ENCODE assay signal across 1 cellular context in genomic region chrX:38841766-38842165, GRCh38.
TF ChIP-seq lines count a peak whose summit lies in the region.

No MANE protein-coding gene starts in this region.

TF ChIP-seq in K562, 482 proteins besides CTCF, POLR2A, EP300 and RAD21 (continued from another document and continues in another):
- TF ChIP-seq, protein P1, sequence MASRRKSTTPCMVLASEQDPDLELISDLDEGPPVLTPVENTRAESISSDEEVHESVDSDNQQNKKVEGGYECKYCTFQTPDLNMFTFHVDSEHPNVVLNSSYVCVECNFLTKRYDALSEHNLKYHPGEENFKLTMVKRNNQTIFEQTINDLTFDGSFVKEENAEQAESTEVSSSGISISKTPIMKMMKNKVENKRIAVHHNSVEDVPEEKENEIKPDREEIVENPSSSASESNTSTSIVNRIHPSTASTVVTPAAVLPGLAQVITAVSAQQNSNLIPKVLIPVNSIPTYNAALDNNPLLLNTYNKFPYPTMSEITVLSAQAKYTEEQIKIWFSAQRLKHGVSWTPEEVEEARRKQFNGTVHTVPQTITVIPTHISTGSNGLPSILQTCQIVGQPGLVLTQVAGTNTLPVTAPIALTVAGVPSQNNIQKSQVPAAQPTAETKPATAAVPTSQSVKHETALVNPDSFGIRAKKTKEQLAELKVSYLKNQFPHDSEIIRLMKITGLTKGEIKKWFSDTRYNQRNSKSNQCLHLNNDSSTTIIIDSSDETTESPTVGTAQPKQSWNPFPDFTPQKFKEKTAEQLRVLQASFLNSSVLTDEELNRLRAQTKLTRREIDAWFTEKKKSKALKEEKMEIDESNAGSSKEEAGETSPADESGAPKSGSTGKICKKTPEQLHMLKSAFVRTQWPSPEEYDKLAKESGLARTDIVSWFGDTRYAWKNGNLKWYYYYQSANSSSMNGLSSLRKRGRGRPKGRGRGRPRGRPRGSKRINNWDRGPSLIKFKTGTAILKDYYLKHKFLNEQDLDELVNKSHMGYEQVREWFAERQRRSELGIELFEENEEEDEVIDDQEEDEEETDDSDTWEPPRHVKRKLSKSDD (conservative IDR thresholded peaks at IDR 0.05; ENCODE audit: low read length), result no peak
- TF ChIP-seq IRF9 (tag; IDR thresholded peaks at IDR 0.05) (no peak), PHF21A (IDR thresholded peaks at IDR 0.05; ENCODE audit: borderline replicate concordance, low read depth) (no peak), PRPF4 (IDR thresholded peaks at IDR 0.05; ENCODE audit: insufficient read depth, low read depth, low read length, poor library complexity, severe bottlenecking) (no peak), RNF2 (IDR thresholded peaks at IDR 0.05) (0 out of 2 replicates have a peak, but pooled peaks have one; percentile 41), CEBPG (CRISPR knock-in tag; IDR thresholded peaks at IDR 0.05) (no peak), CEBPG (tag; conservative IDR thresholded peaks at IDR 0.05 in 1 of 2, IDR thresholded peaks at IDR 0.05 in 1 of 2) (no peak), SNRNP70 (optimal IDR thresholded peaks at IDR 0.05; ENCODE audit: low read depth, low read length) (no peak), ZNF668 (CRISPR knock-in tag; IDR thresholded peaks at IDR 0.05) (no peak), POLR2B (IDR thresholded peaks at IDR 0.05; ENCODE audit: low read depth, partially characterized antibody) (no peak), HOXB6 (CRISPR knock-in tag; IDR thresholded peaks at IDR 0.05; ENCODE audit: borderline replicate concordance) (no peak), ETS2 (tag; IDR thresholded peaks at IDR 0.05; ENCODE audit: borderline replicate concordance, poor library complexity, severe bottlenecking) (no peak), IRF2 (CRISPR knock-in tag; IDR thresholded peaks at IDR 0.05) (no peak), FOXP1 (CRISPR knock-in tag; IDR thresholded peaks at IDR 0.05) (no peak), SMC3 (conservative IDR thresholded peaks at IDR 0.05; ENCODE audit: insufficient read depth, low read depth, low read length) (no peak), NONO (IDR thresholded peaks at IDR 0.05; ENCODE audit: low read depth in 2 of 2, low read length in 1 of 2) (no peak), FOXK1 (CRISPR knock-in tag; IDR thresholded peaks at IDR 0.05; ENCODE audit: borderline replicate concordance) (no peak), HEY1 (CRISPR knock-in tag; IDR thresholded peaks at IDR 0.05; ENCODE audit: borderline replicate concordance) (no peak), ILK (tag; IDR thresholded peaks at IDR 0.05; ENCODE audit: borderline replicate concordance, low read depth) (no peak), TEAD2 (tag; IDR thresholded peaks at IDR 0.05) (no peak), GATA2 (CRISPR knock-in tag; IDR thresholded peaks at IDR 0.05) (no peak), ERF (CRISPR knock-in tag; IDR thresholded peaks at IDR 0.05) (no peak), ELF4 (CRISPR knock-in tag; IDR thresholded peaks at IDR 0.05) (no peak), MTA3 (IDR thresholded peaks at IDR 0.05; ENCODE audit: borderline replicate concordance) (0 out of 2 replicates have a peak, but pooled peaks have one; percentile 50), RERE (CRISPR knock-in tag; IDR thresholded peaks at IDR 0.05; ENCODE audit: borderline replicate concordance) (no peak), HMG20A (CRISPR knock-in tag; conservative IDR thresholded peaks at IDR 0.05) (no peak), ZNF740 (CRISPR knock-in tag; IDR thresholded peaks at IDR 0.05) (no peak), ZNF740 (tag; IDR thresholded peaks at IDR 0.05) (no peak), ZNF79 (CRISPR knock-in tag; IDR thresholded peaks at IDR 0.05; ENCODE audit: low read depth) (no peak), ZNF589 (CRISPR knock-in tag; IDR thresholded peaks at IDR 0.05; ENCODE audit: low read depth) (no peak), ZEB2 (IDR thresholded peaks at IDR 0.05) (0 out of 2 replicates have a peak, but pooled peaks have one; percentile 43), SMARCA5 (IDR thresholded peaks at IDR 0.05) (no peak), CHCHD3 (CRISPR knock-in tag; IDR thresholded peaks at IDR 0.05) (no peak)
- TF ChIP-seq, protein P2, sequence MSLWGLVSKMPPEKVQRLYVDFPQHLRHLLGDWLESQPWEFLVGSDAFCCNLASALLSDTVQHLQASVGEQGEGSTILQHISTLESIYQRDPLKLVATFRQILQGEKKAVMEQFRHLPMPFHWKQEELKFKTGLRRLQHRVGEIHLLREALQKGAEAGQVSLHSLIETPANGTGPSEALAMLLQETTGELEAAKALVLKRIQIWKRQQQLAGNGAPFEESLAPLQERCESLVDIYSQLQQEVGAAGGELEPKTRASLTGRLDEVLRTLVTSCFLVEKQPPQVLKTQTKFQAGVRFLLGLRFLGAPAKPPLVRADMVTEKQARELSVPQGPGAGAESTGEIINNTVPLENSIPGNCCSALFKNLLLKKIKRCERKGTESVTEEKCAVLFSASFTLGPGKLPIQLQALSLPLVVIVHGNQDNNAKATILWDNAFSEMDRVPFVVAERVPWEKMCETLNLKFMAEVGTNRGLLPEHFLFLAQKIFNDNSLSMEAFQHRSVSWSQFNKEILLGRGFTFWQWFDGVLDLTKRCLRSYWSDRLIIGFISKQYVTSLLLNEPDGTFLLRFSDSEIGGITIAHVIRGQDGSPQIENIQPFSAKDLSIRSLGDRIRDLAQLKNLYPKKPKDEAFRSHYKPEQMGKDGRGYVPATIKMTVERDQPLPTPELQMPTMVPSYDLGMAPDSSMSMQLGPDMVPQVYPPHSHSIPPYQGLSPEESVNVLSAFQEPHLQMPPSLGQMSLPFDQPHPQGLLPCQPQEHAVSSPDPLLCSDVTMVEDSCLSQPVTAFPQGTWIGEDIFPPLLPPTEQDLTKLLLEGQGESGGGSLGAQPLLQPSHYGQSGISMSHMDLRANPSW (CRISPR knock-in tag; IDR thresholded peaks at IDR 0.05), result no peak
- TF ChIP-seq, protein P3, sequence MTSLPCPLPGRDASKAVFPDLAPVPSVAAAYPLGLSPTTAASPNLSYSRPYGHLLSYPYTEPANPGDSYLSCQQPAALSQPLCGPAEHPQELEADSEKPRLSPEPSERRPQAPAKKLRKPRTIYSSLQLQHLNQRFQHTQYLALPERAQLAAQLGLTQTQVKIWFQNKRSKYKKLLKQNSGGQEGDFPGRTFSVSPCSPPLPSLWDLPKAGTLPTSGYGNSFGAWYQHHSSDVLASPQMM (CRISPR knock-in tag; IDR thresholded peaks at IDR 0.05), result no peak
- TF ChIP-seq, protein P4, sequence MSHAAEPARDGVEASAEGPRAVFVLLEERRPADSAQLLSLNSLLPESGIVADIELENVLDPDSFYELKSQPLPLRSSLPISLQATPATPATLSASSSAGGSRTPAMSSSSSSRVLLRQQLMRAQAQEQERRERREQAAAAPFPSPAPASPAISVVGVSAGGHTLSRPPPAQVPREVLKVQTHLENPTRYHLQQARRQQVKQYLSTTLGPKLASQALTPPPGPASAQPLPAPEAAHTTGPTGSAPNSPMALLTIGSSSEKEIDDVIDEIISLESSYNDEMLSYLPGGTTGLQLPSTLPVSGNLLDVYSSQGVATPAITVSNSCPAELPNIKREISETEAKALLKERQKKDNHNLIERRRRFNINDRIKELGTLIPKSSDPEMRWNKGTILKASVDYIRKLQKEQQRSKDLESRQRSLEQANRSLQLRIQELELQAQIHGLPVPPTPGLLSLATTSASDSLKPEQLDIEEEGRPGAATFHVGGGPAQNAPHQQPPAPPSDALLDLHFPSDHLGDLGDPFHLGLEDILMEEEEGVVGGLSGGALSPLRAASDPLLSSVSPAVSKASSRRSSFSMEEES (CRISPR knock-in tag; IDR thresholded peaks at IDR 0.05), result no peak
- TF ChIP-seq, protein P5, sequence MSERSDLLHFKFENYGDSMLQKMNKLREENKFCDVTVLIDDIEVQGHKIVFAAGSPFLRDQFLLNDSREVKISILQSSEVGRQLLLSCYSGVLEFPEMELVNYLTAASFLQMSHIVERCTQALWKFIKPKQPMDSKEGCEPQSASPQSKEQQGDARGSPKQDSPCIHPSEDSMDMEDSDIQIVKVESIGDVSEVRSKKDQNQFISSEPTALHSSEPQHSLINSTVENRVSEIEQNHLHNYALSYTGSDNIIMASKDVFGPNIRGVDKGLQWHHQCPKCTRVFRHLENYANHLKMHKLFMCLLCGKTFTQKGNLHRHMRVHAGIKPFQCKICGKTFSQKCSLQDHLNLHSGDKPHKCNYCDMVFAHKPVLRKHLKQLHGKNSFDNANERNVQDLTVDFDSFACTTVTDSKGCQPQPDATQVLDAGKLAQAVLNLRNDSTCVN (CRISPR knock-in tag; IDR thresholded peaks at IDR 0.05), result no peak
- TF ChIP-seq, protein P6, sequence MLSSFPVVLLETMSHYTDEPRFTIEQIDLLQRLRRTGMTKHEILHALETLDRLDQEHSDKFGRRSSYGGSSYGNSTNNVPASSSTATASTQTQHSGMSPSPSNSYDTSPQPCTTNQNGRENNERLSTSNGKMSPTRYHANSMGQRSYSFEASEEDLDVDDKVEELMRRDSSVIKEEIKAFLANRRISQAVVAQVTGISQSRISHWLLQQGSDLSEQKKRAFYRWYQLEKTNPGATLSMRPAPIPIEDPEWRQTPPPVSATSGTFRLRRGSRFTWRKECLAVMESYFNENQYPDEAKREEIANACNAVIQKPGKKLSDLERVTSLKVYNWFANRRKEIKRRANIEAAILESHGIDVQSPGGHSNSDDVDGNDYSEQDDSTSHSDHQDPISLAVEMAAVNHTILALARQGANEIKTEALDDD (IDR thresholded peaks at IDR 0.05), result peak; percentile 51; the same call in 1 of the 2 replicates
- TF ChIP-seq, protein P7, sequence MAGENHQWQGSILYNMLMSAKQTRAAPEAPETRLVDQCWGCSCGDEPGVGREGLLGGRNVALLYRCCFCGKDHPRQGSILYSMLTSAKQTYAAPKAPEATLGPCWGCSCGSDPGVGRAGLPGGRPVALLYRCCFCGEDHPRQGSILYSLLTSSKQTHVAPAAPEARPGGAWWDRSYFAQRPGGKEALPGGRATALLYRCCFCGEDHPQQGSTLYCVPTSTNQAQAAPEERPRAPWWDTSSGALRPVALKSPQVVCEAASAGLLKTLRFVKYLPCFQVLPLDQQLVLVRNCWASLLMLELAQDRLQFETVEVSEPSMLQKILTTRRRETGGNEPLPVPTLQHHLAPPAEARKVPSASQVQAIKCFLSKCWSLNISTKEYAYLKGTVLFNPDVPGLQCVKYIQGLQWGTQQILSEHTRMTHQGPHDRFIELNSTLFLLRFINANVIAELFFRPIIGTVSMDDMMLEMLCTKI (IDR thresholded peaks at IDR 0.05; ENCODE audit: partially characterized antibody), result no peak
- TF ChIP-seq, protein P8, sequence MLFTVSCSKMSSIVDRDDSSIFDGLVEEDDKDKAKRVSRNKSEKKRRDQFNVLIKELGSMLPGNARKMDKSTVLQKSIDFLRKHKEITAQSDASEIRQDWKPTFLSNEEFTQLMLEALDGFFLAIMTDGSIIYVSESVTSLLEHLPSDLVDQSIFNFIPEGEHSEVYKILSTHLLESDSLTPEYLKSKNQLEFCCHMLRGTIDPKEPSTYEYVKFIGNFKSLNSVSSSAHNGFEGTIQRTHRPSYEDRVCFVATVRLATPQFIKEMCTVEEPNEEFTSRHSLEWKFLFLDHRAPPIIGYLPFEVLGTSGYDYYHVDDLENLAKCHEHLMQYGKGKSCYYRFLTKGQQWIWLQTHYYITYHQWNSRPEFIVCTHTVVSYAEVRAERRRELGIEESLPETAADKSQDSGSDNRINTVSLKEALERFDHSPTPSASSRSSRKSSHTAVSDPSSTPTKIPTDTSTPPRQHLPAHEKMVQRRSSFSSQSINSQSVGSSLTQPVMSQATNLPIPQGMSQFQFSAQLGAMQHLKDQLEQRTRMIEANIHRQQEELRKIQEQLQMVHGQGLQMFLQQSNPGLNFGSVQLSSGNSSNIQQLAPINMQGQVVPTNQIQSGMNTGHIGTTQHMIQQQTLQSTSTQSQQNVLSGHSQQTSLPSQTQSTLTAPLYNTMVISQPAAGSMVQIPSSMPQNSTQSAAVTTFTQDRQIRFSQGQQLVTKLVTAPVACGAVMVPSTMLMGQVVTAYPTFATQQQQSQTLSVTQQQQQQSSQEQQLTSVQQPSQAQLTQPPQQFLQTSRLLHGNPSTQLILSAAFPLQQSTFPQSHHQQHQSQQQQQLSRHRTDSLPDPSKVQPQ (CRISPR knock-in tag; IDR thresholded peaks at IDR 0.05; ENCODE audit: borderline replicate concordance), result no peak
